In the genomic region with DNA sequence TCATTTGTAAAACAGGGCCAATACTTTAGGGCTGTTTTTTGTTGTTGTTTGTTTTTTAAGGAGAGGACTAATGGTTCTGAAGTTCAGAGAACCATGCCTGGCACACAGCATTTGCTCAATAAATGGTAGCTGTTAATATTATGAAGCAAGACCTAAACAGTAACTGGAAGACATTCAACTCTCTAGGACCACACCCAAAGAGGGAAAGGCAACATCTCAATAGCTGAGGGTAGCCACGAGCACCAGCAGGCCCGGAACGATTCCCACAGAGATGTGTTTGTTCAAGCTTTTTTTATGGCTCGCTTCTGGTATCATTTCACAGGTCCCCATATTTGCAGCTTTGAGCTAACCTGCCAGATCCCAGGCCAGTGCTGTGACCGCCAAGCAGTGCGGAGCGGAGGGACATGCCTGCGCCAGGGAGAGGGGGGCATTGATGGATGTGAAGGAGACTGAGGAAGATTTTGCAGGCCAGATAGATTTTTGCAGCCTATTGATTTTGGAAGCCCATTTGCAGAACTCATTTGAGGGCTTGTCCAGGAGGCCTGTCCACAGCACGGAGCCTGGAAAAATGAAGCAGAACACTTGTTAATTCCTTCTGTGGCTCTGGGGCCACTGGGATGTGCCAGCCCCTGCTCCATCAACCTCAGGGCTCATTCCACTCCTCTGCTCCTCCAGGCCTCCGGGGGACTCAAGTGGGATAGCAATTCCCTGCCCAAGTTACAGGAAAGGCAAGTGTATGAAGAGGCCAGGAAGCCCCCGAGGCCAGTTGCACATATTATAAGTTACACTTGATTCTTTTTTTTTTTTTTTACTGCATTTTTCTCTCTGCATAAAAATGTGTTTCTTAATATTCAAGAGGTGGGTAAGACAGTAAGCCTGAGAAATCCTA, we compare ENCODE assay signal across 19 cellular contexts. TPM values are rescaled to one million over a fixed set of nuclear protein-coding genes. Genes with fewer than 3 reads are reported as not detected.
DNase-seq lines count a peak whose midpoint lies in the region; ATAC-seq, FAIRE-seq and TF ChIP-seq lines count a peak whose summit lies in the region.
"Had no signal": no experiment of that assay in that cellular context is flagged by ENCODE, and none has a peak within 500 bp of the region (broad histone marks: within the 10 kb centered on the region; RNA-seq: fewer than 3 reads in every experiment).

No MANE protein-coding gene starts in this region.

- no peaks in the 10 kb centered on the region for H3K27me3 ChIP-seq in keratinocyte (ENCODE audit: control insufficient read depth, extremely low read depth, insufficient read depth, low read length)
- H3K27me3 ChIP-seq in neural progenitor cell = no peaks in the 10 kb centered on the region
- H3K27me3 ChIP-seq in lower lobe of right lung (ENCODE audit: low read depth) = no peaks in the 10 kb centered on the region
- H3K27me3 ChIP-seq: BE2C, SJCRH30 had no signal

- no peaks in the 10 kb centered on the region for H3K79me2 ChIP-seq in keratinocyte (ENCODE audit: control insufficient read depth, insufficient read depth, low read length)
- no peaks in the 10 kb centered on the region for H3K79me2 ChIP-seq in neural progenitor cell (ENCODE audit: low read depth)

- ATAC-seq in GM21529 (IDR thresholded peaks at IDR 0.05; ENCODE audit: unreplicated experiment) (no peak), lower lobe of right lung (no peak)
- ATAC-seq: K562 had no signal

- FAIRE-seq in keratinocyte (lab: Jason Lieb, UNC) = peak; percentile 88
- FAIRE-seq: K562 had no signal

- intact Hi-C loops in lower lobe of right lung (cut with DNase I) = no loop called here

- H3K4me1 Mint-ChIP-seq in neural progenitor cell = peaks cover 25% of the 10 kb centered on the region

- no peaks in the 10 kb centered on the region for H3K36me3 Mint-ChIP-seq in neural progenitor cell

- no peaks in the 10 kb centered on the region for H3K9me1 ChIP-seq in keratinocyte (ENCODE audit: control insufficient read depth, extremely low read depth, insufficient read depth, low read length)

- peaks cover 13% of the 10 kb centered on the region for H3K4me1 ChIP-seq in keratinocyte (ENCODE audit: control insufficient read depth, extremely low read depth, insufficient read depth, low read length)
- peaks cover 16% of the 10 kb centered on the region for H3K4me1 ChIP-seq in neural progenitor cell
- H3K4me1 ChIP-seq in lower lobe of right lung = no peaks in the 10 kb centered on the region
- H3K4me1 ChIP-seq: BE2C had no signal

- H3K4me3 ChIP-seq in keratinocyte (ENCODE audit: control insufficient read depth in 2 of 3, extremely low read depth in 1 of 3, insufficient read depth in 2 of 3, low read depth in 1 of 3, low read length in 3 of 3) = no peak overlapping the region
- H3K4me3 ChIP-seq in neural progenitor cell = no peak overlapping the region
- H3K4me3 ChIP-seq in lower lobe of right lung = no peak overlapping the region
- H3K4me3 ChIP-seq: K562, SJCRH30 had no signal

- DNase-seq in DMS79 treated with DMSO at 0.1 percent for 48 hours (lab: John Stamatoyannopoulos, UW) (peak; percentile 40), DMS79 (lab: John Stamatoyannopoulos, UW) (no peak), NCI-H69 (lab: John Stamatoyannopoulos, UW) (peak; percentile 81), keratinocyte (ENCODE audit: low read depth, low spot score) (no peak), neural progenitor cell (ENCODE audit: low spot score) (no peak), lower lobe of right lung (no peak)
- DNase-seq in activated CD8-positive, alpha-beta memory T cell treated with anti-CD3 and anti-CD28 coated beads, Interleukin-2, amount 50 U/mL, for 48 hours = no peak
- DNase-seq: BE2C; Calu3; CD4-positive, alpha-beta T cell; DMS53; NCI-H1417 treated with DMSO at 0.1 percent for 48 hours; NCI-H2029 treated with DMSO at 0.1 percent for 48 hours; NCI-H526 treated with DMSO at 0.1 percent for 48 hours; SJCRH30 had no signal

- H3K27ac ChIP-seq in keratinocyte (ENCODE audit: control insufficient read depth, insufficient read depth, low read length) (no peak overlapping the region), neural progenitor cell (no peak overlapping the region), lower lobe of right lung (no peak overlapping the region)
- H3K27ac ChIP-seq: 22Rv1, SJCRH30 had no signal

- no peak overlapping the region for H2AFZ ChIP-seq in keratinocyte (ENCODE audit: control insufficient read depth, low read length)
- H2AFZ ChIP-seq in neural progenitor cell (replicated peaks) = no peak overlapping the region

- H3K9me3 Mint-ChIP-seq in neural progenitor cell = peaks cover 9% of the 10 kb centered on the region

- no peak overlapping the region for H3K4me2 ChIP-seq in keratinocyte (ENCODE audit: control insufficient read depth, extremely low read depth, insufficient read depth, low read depth, low read length)
- no peak overlapping the region for H3K4me2 ChIP-seq in neural progenitor cell

- dilution Hi-C loops in keratinocyte (cut with MboI; ENCODE audit: extremely low pct_ligation_motif_present, low sequenced_read_pairs) = no loop called here

- H3K36me3 ChIP-seq in keratinocyte (ENCODE audit: control insufficient read depth in 2 of 2, extremely low read depth in 1 of 2, insufficient read depth in 2 of 2, low read length in 2 of 2) (no peaks in the 10 kb centered on the region), neural progenitor cell (no peaks in the 10 kb centered on the region), lower lobe of right lung (no peaks in the 10 kb centered on the region)
- H3K36me3 ChIP-seq: BE2C, SJCRH30 had no signal

- H3K9me3 ChIP-seq in keratinocyte (ENCODE audit: control insufficient read depth, low read depth, low read length) (no peaks in the 10 kb centered on the region), neural progenitor cell (ENCODE audit: low read depth) (no peaks in the 10 kb centered on the region), lower lobe of right lung (no peaks in the 10 kb centered on the region)
- H3K9me3 ChIP-seq: BE2C had no signal

- H4K20me1 ChIP-seq in keratinocyte (ENCODE audit: control insufficient read depth, extremely low read depth, insufficient read depth, low read length) (no peaks in the 10 kb centered on the region), neural progenitor cell (ENCODE audit: low read depth) (no peaks in the 10 kb centered on the region)

- no peak overlapping the region for H3K9ac ChIP-seq in keratinocyte (ENCODE audit: control insufficient read depth, extremely low read depth, insufficient read depth, low read length)
- no peak overlapping the region for H3K9ac ChIP-seq in neural progenitor cell

- H3K27ac Mint-ChIP-seq in neural progenitor cell = peak overlapping the region; percentile 58
- H3K27ac Mint-ChIP-seq: CD4-positive, alpha-beta T cell had no signal

- H3F3A ChIP-seq in neural progenitor cell (ENCODE audit: low read depth) = no peaks in the 10 kb centered on the region

- H3K4me3 Mint-ChIP-seq in neural progenitor cell = no peak overlapping the region
- H3K4me3 Mint-ChIP-seq: CD4-positive, alpha-beta T cell had no signal

- no peak for TF ChIP-seq CTCF in keratinocyte (optimal IDR thresholded peaks at IDR 0.05 in 1 of 3, IDR thresholded peaks at IDR 0.05 in 1 of 3, conservative IDR thresholded peaks at IDR 0.05 in 1 of 3; ENCODE audit: extremely low read depth in 1 of 3, insufficient read depth in 2 of 3, low read length in 3 of 3)
- no peak for TF ChIP-seq CTCF in neural progenitor cell (IDR thresholded peaks at IDR 0.05)
- TF ChIP-seq CTCF in lower lobe of right lung (IDR thresholded peaks at IDR 0.05) = no peak

- H3K27me3 Mint-ChIP-seq in neural progenitor cell (ENCODE audit: insufficient read depth, low read depth) = peaks cover 12% of the 10 kb centered on the region

RNA-seq across cellular contexts. Expression of gene FGFR2, which starts 57.3 kb away (rescaled TPM):
- polyA plus RNA-seq in keratinocyte = 12.8 to 23.9 TPM (median 20.6 TPM) in 3 replicates
- 6.3 TPM for polyA plus RNA-seq in keratinocyte (2011; ENCODE audit: low read depth)
- polyA plus RNA-seq in keratinocyte (2011; cell fraction: cytosol; rRNA removed) = 8.7 and 11.5 TPM in 2 replicates
- polyA plus RNA-seq in keratinocyte (2011; cell fraction: nucleus; rRNA removed) = 32.6 and 34.4 TPM in 2 replicates
- 9.7 and 18.6 TPM in 2 replicates for polyA plus RNA-seq in keratinocyte (2012; ENCODE audit: low replicate concordance)
- polyA minus RNA-seq in keratinocyte = 23.8 to 54.9 TPM (median 29.1 TPM) in 3 replicates
- 15.2 TPM for polyA minus RNA-seq in keratinocyte (2011; cell fraction: cytosol; rRNA and poly(A)+ RNA removed)
- 30.7 and 43.7 TPM in 2 replicates for polyA minus RNA-seq in keratinocyte (2011; cell fraction: nucleus; rRNA and poly(A)+ RNA removed)
- total RNA-seq in neural progenitor cell (ENCODE audit: low replicate concordance) (76.3 and 99.1 TPM in 2 replicates), lower lobe of right lung (59.2 TPM)
- polyA plus RNA-seq: AG04450, K562 had no signal

Comparison
In these comparisons a context has a peak if more than half of its experiments do, and no peak if none do; other contexts are left out.
1. DNase-seq: peak in DMS79 treated with DMSO at 0.1 percent for 48 hours (single experiment) and NCI-H69 (single experiment); none in DMS79 (single experiment), keratinocyte (single experiment), neural progenitor cell (single experiment), activated CD8-positive, alpha-beta memory T cell treated with anti-CD3 and anti-CD28 coated beads, Interleukin-2, amount 50 U/mL, for 48 hours (single experiment) and lower lobe of right lung (single experiment).